ENCODE assay signal across 22 cellular contexts in genomic region chr16:4683255-4684029, GRCh38. TPM values are rescaled to one million over a fixed set of nuclear protein-coding genes. Genes with fewer than 3 reads are reported as not detected.
DNase-seq lines count a peak whose midpoint lies in the region; ATAC-seq and TF ChIP-seq lines count a peak whose summit lies in the region.
"Had no signal": no experiment of that assay in that cellular context is flagged by ENCODE, and none has a peak within 500 bp of the region (broad histone marks: within the 10 kb centered on the region; RNA-seq: fewer than 3 reads in every experiment).

No MANE protein-coding gene starts in this region.

- H3K27me3 ChIP-seq in lower lobe of right lung (ENCODE audit: low read depth), result no peaks in the 10 kb centered on the region
- H3K27me3 ChIP-seq: BLaER1 had no signal

- no peak for DNase-seq in activated CD4-positive, alpha-beta T cell treated with anti-CD3 and anti-CD28 coated beads, Interleukin-2, amount 10 ng/mL, durations not matched to agents 7 days and 5 days
- DNase-seq in activated CD4-positive, alpha-beta T cell treated with anti-CD3 and anti-CD28 coated beads for 48 hours, result no peak
- DNase-seq in chondrocyte (ENCODE audit: low spot score) (no peak), lower lobe of right lung (no peak), substantia nigra (lab: John Stamatoyannopoulos, UW) (no peak), T-helper 1 cell (no peak), NCI-H2171 treated with DMSO at 0.1 percent for 48 hours (lab: John Stamatoyannopoulos, UW) (no peak), NAMALWA (ENCODE audit: low spot score) (no peak)
- DNase-seq: Calu3; effector memory CD8-positive, alpha-beta T cell; EL; NCI-H1417 treated with DMSO at 0.1 percent for 48 hours; NCI-H526 treated with DMSO at 0.1 percent for 48 hours; SIG-M5; stimulated activated CD4-positive, alpha-beta T cell treated with anti-CD3 and anti-CD28 coated beads, Interleukin-12 subunit alpha, Interleukin-12 subunit beta, amount 100 ng/mL, for 4 hours had no signal

- H3K9me3 ChIP-seq in lower lobe of right lung, result no peaks in the 10 kb centered on the region
- H3K9me3 ChIP-seq: BLaER1 had no signal

- peak overlapping the region; percentile 57 for H3K27ac Mint-ChIP-seq in activated CD4-positive, alpha-beta T cell treated with anti-CD3 and anti-CD28 coated beads, Interleukin-2, amount 10 ng/mL, durations not matched to agents 7 days and 5 days
- no peak overlapping the region for H3K27ac Mint-ChIP-seq in chondrocyte (ENCODE audit: unreplicated experiment)
- H3K27ac Mint-ChIP-seq: activated CD4-positive, alpha-beta memory T cell treated with anti-CD3 and anti-CD28 coated beads for 36 hours; natural killer cell treated with Interleukin-12 subunit alpha and Interleukin-12 subunit beta and Interleukin-15 and Interleukin-18, amount 100 ng/mL, for 72 hours; T-helper 1 cell treated with Interleukin-12 subunit alpha and Interleukin-12 subunit beta and Interleukin-4 antibody, amounts not matched to agents 30 μg/mL and 1 μg/mL, for 36 hours had no signal

- peaks cover 86% of the 10 kb centered on the region for H3K36me3 ChIP-seq in lower lobe of right lung

- no peak overlapping the region for H3K4me3 ChIP-seq in lower lobe of right lung
- H3K4me3 ChIP-seq: BLaER1 had no signal

- peaks cover 15% of the 10 kb centered on the region for H3K36me3 Mint-ChIP-seq in activated CD4-positive, alpha-beta T cell treated with anti-CD3 and anti-CD28 coated beads, Interleukin-2, amount 10 ng/mL, durations not matched to agents 7 days and 5 days (ENCODE audit: low read depth)
- H3K36me3 Mint-ChIP-seq in chondrocyte (ENCODE audit: low read depth), result peaks cover 6% of the 10 kb centered on the region
- H3K36me3 Mint-ChIP-seq: natural killer cell treated with Interleukin-12 subunit alpha and Interleukin-12 subunit beta and Interleukin-15 and Interleukin-18, amount 100 ng/mL, for 72 hours had no signal

- POLR2A ChIA-PET in activated CD4-positive, alpha-beta T cell treated with anti-CD3 and anti-CD28 coated beads, Interleukin-2, amount 10 ng/mL, durations not matched to agents 7 days and 5 days (lab: Charles Lee), result no interaction called here

- CTCF ChIA-PET in activated CD4-positive, alpha-beta T cell treated with anti-CD3 and anti-CD28 coated beads, Interleukin-2, amount 10 ng/mL, durations not matched to agents 7 days and 5 days (lab: Charles Lee), result interaction anchor here (0.6 to 1.7 kb wide), 11 partner anchors 11 to 1644 kb away, joined by 3 to 8 read pairs (median 3); partner anchors contain the start of gene DNAAF8

- peak; percentile 7 for TF ChIP-seq CTCF in chondrocyte (IDR thresholded peaks at IDR 0.05)
- TF ChIP-seq CTCF in lower lobe of right lung (IDR thresholded peaks at IDR 0.05), result no peak

- no peak overlapping the region for H3K4me3 Mint-ChIP-seq in activated CD4-positive, alpha-beta T cell treated with anti-CD3 and anti-CD28 coated beads, Interleukin-2, amount 10 ng/mL, durations not matched to agents 7 days and 5 days
- H3K4me3 Mint-ChIP-seq in chondrocyte (ENCODE audit: unreplicated experiment), result no peak overlapping the region
- H3K4me3 Mint-ChIP-seq: activated CD4-positive, alpha-beta memory T cell treated with anti-CD3 and anti-CD28 coated beads for 36 hours; central memory CD8-positive, alpha-beta T cell; effector memory CD8-positive, alpha-beta T cell; natural killer cell treated with Interleukin-12 subunit alpha and Interleukin-12 subunit beta and Interleukin-15 and Interleukin-18, amount 100 ng/mL, for 72 hours; T-helper 1 cell treated with Interleukin-12 subunit alpha and Interleukin-12 subunit beta and Interleukin-4 antibody, amounts not matched to agents 30 μg/mL and 1 μg/mL, for 36 hours had no signal

- H3K4me1 ChIP-seq in lower lobe of right lung, result peaks cover 34% of the 10 kb centered on the region

- H3K9me3 Mint-ChIP-seq in activated CD4-positive, alpha-beta T cell treated with anti-CD3 and anti-CD28 coated beads, Interleukin-2, amount 10 ng/mL, durations not matched to agents 7 days and 5 days, result no peaks in the 10 kb centered on the region
- H3K9me3 Mint-ChIP-seq in chondrocyte (ENCODE audit: low read depth), result no peaks in the 10 kb centered on the region
- H3K9me3 Mint-ChIP-seq: activated CD4-positive, alpha-beta memory T cell treated with anti-CD3 and anti-CD28 coated beads for 36 hours; central memory CD8-positive, alpha-beta T cell; effector memory CD8-positive, alpha-beta T cell; natural killer cell treated with Interleukin-12 subunit alpha and Interleukin-12 subunit beta and Interleukin-15 and Interleukin-18, amount 100 ng/mL, for 72 hours; T-helper 1 cell treated with Interleukin-12 subunit alpha and Interleukin-12 subunit beta and Interleukin-4 antibody, amounts not matched to agents 30 μg/mL and 1 μg/mL, for 36 hours had no signal

- ATAC-seq in lower lobe of right lung, result no peak
- ATAC-seq: left colon; natural killer cell treated with Interleukin-12 subunit alpha and Interleukin-12 subunit beta and Interleukin-15 and Interleukin-18, amount 100 ng/mL, for 72 hours had no signal

- intact Hi-C loops in lower lobe of right lung (cut with DNase I), result no loop called here

- H3K27ac ChIP-seq in lower lobe of right lung (peak overlapping the region; percentile 11), substantia nigra (ENCODE audit: low read depth, low read length, poor library complexity, severe bottlenecking) (peak overlapping the region; percentile 55)
- H3K27ac ChIP-seq: BLaER1, VCaP had no signal

- H3K27me3 Mint-ChIP-seq in activated CD4-positive, alpha-beta T cell treated with anti-CD3 and anti-CD28 coated beads, Interleukin-2, amount 10 ng/mL, durations not matched to agents 7 days and 5 days, result no peaks in the 10 kb centered on the region
- H3K27me3 Mint-ChIP-seq in chondrocyte (ENCODE audit: low read depth), result no peaks in the 10 kb centered on the region
- H3K27me3 Mint-ChIP-seq: activated CD4-positive, alpha-beta memory T cell treated with anti-CD3 and anti-CD28 coated beads for 36 hours; central memory CD8-positive, alpha-beta T cell; effector memory CD8-positive, alpha-beta T cell; natural killer cell treated with Interleukin-12 subunit alpha and Interleukin-12 subunit beta and Interleukin-15 and Interleukin-18, amount 100 ng/mL, for 72 hours had no signal

- H3K4me1 Mint-ChIP-seq in activated CD4-positive, alpha-beta T cell treated with anti-CD3 and anti-CD28 coated beads, Interleukin-2, amount 10 ng/mL, durations not matched to agents 7 days and 5 days, result peaks cover 10% of the 10 kb centered on the region
- H3K4me1 Mint-ChIP-seq in chondrocyte (ENCODE audit: low read depth), result no peaks in the 10 kb centered on the region

RNA-seq across cellular contexts. Expression of gene NUDT16L1, which starts 9.9 kb away (rescaled TPM):
- 10 to 100 TPM; 32.3 to 35.5 TPM for total RNA-seq in activated CD4-positive, alpha-beta T cell treated with anti-CD3 and anti-CD28 coated beads, Interleukin-2, amount 10 ng/mL, durations not matched to agents 7 days and 5 days
- 20.4 to 27.4 TPM (median 22.9 TPM) in 3 replicates for total RNA-seq in chondrocyte
- total RNA-seq in lower lobe of right lung, result 27.3 TPM

RNA-seq across cellular contexts. Expression of gene ANKS3, which starts 50.6 kb away (rescaled TPM):
- total RNA-seq in activated CD4-positive, alpha-beta T cell treated with anti-CD3 and anti-CD28 coated beads, Interleukin-2, amount 10 ng/mL, durations not matched to agents 7 days and 5 days, result 10 to 100 TPM; 12.4 to 16.7 TPM
- total RNA-seq in chondrocyte (21.8 to 30.6 TPM (median 24.9 TPM) in 3 replicates), lower lobe of right lung (20.6 TPM)

RNA-seq across cellular contexts. Expression of gene DNAAF8, which starts 50.9 kb away (rescaled TPM):
- total RNA-seq in activated CD4-positive, alpha-beta T cell treated with anti-CD3 and anti-CD28 coated beads, Interleukin-2, amount 10 ng/mL, durations not matched to agents 7 days and 5 days, result under 1 TPM; 0.21 to 0.40 TPM
- total RNA-seq in chondrocyte, result 2.0 to 2.6 TPM (median 2.2 TPM) in 3 replicates
- total RNA-seq in lower lobe of right lung, result 3.4 TPM

RNA-seq across cellular contexts. Expression of gene MGRN1, which starts 58.8 kb away (rescaled TPM):
- 10 to 100 TPM; 74.4 to 79.5 TPM for total RNA-seq in activated CD4-positive, alpha-beta T cell treated with anti-CD3 and anti-CD28 coated beads, Interleukin-2, amount 10 ng/mL, durations not matched to agents 7 days and 5 days
- 81.9 to 88.4 TPM (median 83.4 TPM) in 3 replicates for total RNA-seq in chondrocyte
- 75.7 TPM for total RNA-seq in lower lobe of right lung
